ENCODE assay signal across 18 cellular contexts in the genomic region with DNA sequence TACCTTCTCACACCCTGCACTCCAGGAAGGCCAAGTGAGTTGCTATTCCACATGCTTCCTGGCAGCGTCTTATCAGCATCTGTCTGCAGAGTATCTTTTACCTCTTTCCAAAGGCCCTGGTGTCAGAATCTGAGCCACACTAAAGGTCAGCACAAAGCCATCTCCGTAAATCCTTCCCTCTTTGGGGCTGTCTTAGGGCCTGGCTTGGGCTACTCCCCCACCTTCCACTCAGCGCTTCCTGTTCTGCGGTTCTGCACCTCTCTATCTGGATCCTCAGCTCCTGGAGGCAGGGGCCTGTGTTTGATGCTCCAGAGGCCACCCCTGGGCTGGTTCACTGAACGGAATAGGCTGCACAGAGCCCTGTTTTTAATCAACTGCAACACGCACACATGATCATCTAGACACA.
DNase-seq lines count a peak whose midpoint lies in the region; ATAC-seq, FAIRE-seq and TF ChIP-seq lines count a peak whose summit lies in the region.
"Had no signal": no experiment of that assay in that cellular context is flagged by ENCODE, and none has a peak within 500 bp of the region (broad histone marks: within the 10 kb centered on the region; RNA-seq: fewer than 3 reads in every experiment).

No MANE protein-coding gene starts in this region.

- H3K9me3 ChIP-seq in BE2C (no peaks in the 10 kb centered on the region), GM12878 (replicated peaks; ENCODE audit: control insufficient read depth, insufficient read depth, low read length) (peaks cover 16% of the 10 kb centered on the region)

- WGBS in GM12878 (ENCODE audit: insufficient coverage, insufficient replicate concordance, low lambda C conversion rate, missing lambda C conversion rate) = 71% methylated on average over 6 of the region's 6 CpGs

- no peaks in the 10 kb centered on the region for H3K27me3 ChIP-seq in BE2C
- no peaks in the 10 kb centered on the region for H3K27me3 ChIP-seq in GM12878 (replicated peaks in 1 of 2; ENCODE audit: control insufficient read depth in 2 of 2, insufficient read depth in 2 of 2, low read length in 1 of 2)
- H3K27me3 ChIP-seq: breast epithelium, tibial nerve had no signal

- H3K36me3 Mint-ChIP-seq in naive B cell = peaks cover 0 to 21% of the 10 kb centered on the region in 2 donors

- in situ Hi-C loops in GM12878 (cut with MboI) = no loop called here

- H3K4me1 Mint-ChIP-seq in naive B cell = peaks cover 4 to 15% (median 7%) of the 10 kb centered on the region in 3 donors
- H3K4me1 Mint-ChIP-seq: memory B cell had no signal

- H3K36me3 ChIP-seq in BE2C (no peaks in the 10 kb centered on the region), GM12878 (ENCODE audit: control insufficient read depth in 2 of 2, insufficient read depth in 2 of 2, low read length in 1 of 2) (no peaks in the 10 kb centered on the region; a peak in 1 of 4 replicates)
- H3K36me3 ChIP-seq: breast epithelium had no signal

- H3K4me3 Mint-ChIP-seq in naive B cell = no peak overlapping the region
- H3K4me3 Mint-ChIP-seq: memory B cell had no signal

- H4K20me1 ChIP-seq in GM12878 (ENCODE audit: control insufficient read depth, insufficient read depth) = no peaks in the 10 kb centered on the region

- no peak for TF ChIP-seq CTCF in BE2C (IDR thresholded peaks at IDR 0.05; ENCODE audit: low read depth, low read length)
- TF ChIP-seq CTCF in GM12878 (IDR thresholded peaks at IDR 0.05 in 2 of 3, conservative IDR thresholded peaks at IDR 0.05 in 1 of 3; ENCODE audit: control insufficient read depth in 2 of 3, extremely low read depth in 1 of 3, insufficient read depth in 1 of 3, low read depth in 3 of 3, low read length in 3 of 3) = no peak

- intact Hi-C loops in GM12878 (cut with micrococcal nuclease; ENCODE audit: unreplicated experiment) = no loop called here

- H3K27ac ChIP-seq in GM12878 (ENCODE audit: control insufficient read depth, insufficient read depth) = no peak overlapping the region
- H3K27ac ChIP-seq: breast epithelium, tibial nerve had no signal

- H3K4me3 ChIP-seq in BE2C (ENCODE audit: low read depth, low read length) (no peak overlapping the region), GM12878 (no peak overlapping the region)
- H3K4me3 ChIP-seq: breast epithelium, tibial nerve had no signal

- H3K4me1 ChIP-seq in BE2C (no peaks in the 10 kb centered on the region), GM12878 (ENCODE audit: control insufficient read depth, insufficient read depth, low read length) (no peaks in the 10 kb centered on the region)
- H3K4me1 ChIP-seq: breast epithelium, tibial nerve had no signal

- peak; percentile 36 for DNase-seq in BE2C
- DNase-seq in GM12878 (ENCODE audit: low read depth, low spot score) = no peak
- DNase-seq in naive B cell = no peak
- DNase-seq in iPS-NIHi11 (ENCODE audit: low spot score) = no peak
- no peak for DNase-seq in AG20443 (ENCODE audit: low spot score)
- DNase-seq in effector CD4-positive, alpha-beta T cell = no peak
- DNase-seq in HPDE6-E6E7 (ENCODE audit: extremely low spot score) = no peak
- DNase-seq: activated naive CD4-positive, alpha-beta T cell; DMS53; NCI-H1092; NCI-H2171; SHP77; stimulated activated CD4-positive, alpha-beta T cell treated with anti-CD3 and anti-CD28 coated beads, Interleukin-4, amount 100 ng/mL, for 4 hours had no signal

- RAD21 ChIA-PET in GM12878 (lab: Charles Lee; ENCODE audit: unreplicated experiment) = no interaction called here

- no peak for TF ChIP-seq EP300 in GM12878 (IDR thresholded peaks at IDR 0.05; ENCODE audit: borderline replicate concordance in 1 of 2, control insufficient read depth in 1 of 2, low read depth in 2 of 2, low read length in 2 of 2)

- H3K4me2 ChIP-seq in GM12878 (ENCODE audit: control insufficient read depth, insufficient read depth) = no peak overlapping the region

- H2AFZ ChIP-seq in GM12878 (ENCODE audit: control insufficient read depth, low read depth, low read length) = no peak overlapping the region

- no peak for TF ChIP-seq RAD21 in GM12878 (IDR thresholded peaks at IDR 0.05; ENCODE audit: insufficient read depth, low read depth, low read length)

- H3K79me2 ChIP-seq in GM12878 (ENCODE audit: control insufficient read depth, insufficient read depth, low read length) = no peaks in the 10 kb centered on the region

- CTCF ChIA-PET in GM12878 (lab: Yijun Ruan, JAX) = no interaction called here

- no peak for FAIRE-seq in GM12878 (lab: Jason Lieb, UNC)
- FAIRE-seq: H54 had no signal

- SMC1A ChIA-PET in GM12878 (lab: Charles Lee; ENCODE audit: uncharacterized antibody, unreplicated experiment) = interaction anchor here (1.1 kb wide), 1 partner anchor 77 kb away, joined by 5 read pairs; no protein-coding TSS in a partner anchor

- H3K9me3 Mint-ChIP-seq in naive B cell = peaks cover 12 to 31% (median 19%) of the 10 kb centered on the region in 7 donors

- BruUV-seq in GM12878 (replicated peaks; lab: Mats Ljungman, UMichigan) = no TSS peak

- POLR2A ChIA-PET in GM12878 (lab: Charles Lee) = no interaction called here

- ATAC-seq in HG03432 (IDR thresholded peaks at IDR 0.05; ENCODE audit: unreplicated experiment) = peak; percentile 54
- peak; percentile 13 for ATAC-seq in GM12878
- ATAC-seq in naive B cell (ENCODE audit: low read depth in 2 of 2) = no peak

- TF ChIP-seq POLR2A in GM12878 (IDR thresholded peaks at IDR 0.05; ENCODE audit: low read depth, low read length) = no peak

- H3K9ac ChIP-seq in GM12878 (ENCODE audit: control insufficient read depth, insufficient read depth, low read length) = no peak overlapping the region

- H3K27ac Mint-ChIP-seq in naive B cell = peak overlapping the region in 4 of 6 donors; percentile 11 to 76 (median 50)
- H3K27ac Mint-ChIP-seq: memory B cell had no signal

- no peaks in the 10 kb centered on the region for H3K27me3 Mint-ChIP-seq in naive B cell
- H3K27me3 Mint-ChIP-seq: memory B cell had no signal

TF ChIP-seq in GM12878, 131 proteins besides CTCF, POLR2A, EP300 and RAD21:
- peak; percentile 15; the same call in 1 of the 2 replicates for TF ChIP-seq SPI1 (IDR thresholded peaks at IDR 0.05; ENCODE audit: borderline replicate concordance, insufficient read depth, low read depth, low read length)
- TF ChIP-seq, protein P1, sequence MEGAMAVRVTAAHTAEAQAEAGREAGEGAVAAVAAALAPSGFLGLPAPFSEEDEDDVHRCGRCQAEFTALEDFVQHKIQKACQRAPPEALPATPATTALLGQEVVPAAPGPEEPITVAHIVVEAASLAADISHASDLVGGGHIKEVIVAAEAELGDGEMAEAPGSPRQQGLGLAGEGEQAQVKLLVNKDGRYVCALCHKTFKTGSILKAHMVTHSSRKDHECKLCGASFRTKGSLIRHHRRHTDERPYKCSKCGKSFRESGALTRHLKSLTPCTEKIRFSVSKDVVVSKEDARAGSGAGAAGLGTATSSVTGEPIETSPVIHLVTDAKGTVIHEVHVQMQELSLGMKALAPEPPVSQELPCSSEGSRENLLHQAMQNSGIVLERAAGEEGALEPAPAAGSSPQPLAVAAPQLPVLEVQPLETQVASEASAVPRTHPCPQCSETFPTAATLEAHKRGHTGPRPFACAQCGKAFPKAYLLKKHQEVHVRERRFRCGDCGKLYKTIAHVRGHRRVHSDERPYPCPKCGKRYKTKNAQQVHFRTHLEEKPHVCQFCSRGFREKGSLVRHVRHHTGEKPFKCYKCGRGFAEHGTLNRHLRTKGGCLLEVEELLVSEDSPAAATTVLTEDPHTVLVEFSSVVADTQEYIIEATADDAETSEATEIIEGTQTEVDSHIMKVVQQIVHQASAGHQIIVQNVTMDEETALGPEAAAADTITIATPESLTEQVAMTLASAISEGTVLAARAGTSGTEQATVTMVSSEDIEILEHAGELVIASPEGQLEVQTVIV (IDR thresholded peaks at IDR 0.05; ENCODE audit: borderline replicate concordance, partially characterized antibody) = no peak

Comparison
In these comparisons a context has a peak if more than half of its experiments do, and no peak if none do; other contexts are left out.
1. ATAC-seq: peak in HG03432 (single experiment) and GM12878 (single experiment); none in naive B cell (0 of 2).